Comparison of ENCODE assay signal across 30 cellular contexts in genomic region chrX:43718956-43719355, GRCh38.
"Had no signal": no experiment of that assay in that cellular context is flagged by ENCODE, and none has a peak within 500 bp of the region (broad histone marks: within the 10 kb centered on the region; RNA-seq: fewer than 3 reads in every experiment).

No MANE protein-coding gene starts in this region.

- H3K27me3 Mint-ChIP-seq: activated CD4-positive, alpha-beta T cell treated with anti-CD3 and anti-CD28 coated beads, Interleukin-2, amount 10 ng/mL, durations not matched to agents 7 days and 5 days; activated CD8-positive, alpha-beta memory T cell treated with anti-CD3 and anti-CD28 coated beads, Interleukin-2, amount 10 ng/mL, durations not matched to agents 7 days and 5 days; activated CD8-positive, alpha-beta T cell treated with anti-CD3 and anti-CD28 coated beads for 36 hours; activated naive CD4-positive, alpha-beta T cell treated with anti-CD3 and anti-CD28 coated beads, Interleukin-2, amount 10 ng/mL, durations not matched to agents 7 days and 5 days; naive thymus-derived CD4-positive, alpha-beta T cell; stimulated activated naive B cell treated with anti-CD40 and anti-IgM and Interleukin-4, amounts not matched to agents 10 μg/mL and 1 μg/mL and 100 μg/mL, for 72 hours had no signal

- H3K27ac ChIP-seq: esophagus squamous epithelium, gastroesophageal sphincter, heart left ventricle, lower lobe of right lung, sigmoid colon, transverse colon, vagina, WERI-Rb-1 had no signal

- FAIRE-seq: endothelial cell of umbilical vein, kidney had no signal

- H3K36me3 Mint-ChIP-seq: activated CD8-positive, alpha-beta memory T cell treated with anti-CD3 and anti-CD28 coated beads, Interleukin-2, amount 10 ng/mL, durations not matched to agents 7 days and 5 days; activated naive CD4-positive, alpha-beta T cell treated with anti-CD3 and anti-CD28 coated beads, Interleukin-2, amount 10 ng/mL, durations not matched to agents 7 days and 5 days; brain; naive thymus-derived CD4-positive, alpha-beta T cell; stimulated activated naive B cell treated with anti-CD40 and anti-IgM and Interleukin-4, amounts not matched to agents 10 μg/mL and 1 μg/mL and 100 μg/mL, for 72 hours had no signal

- H3K36me3 ChIP-seq: lower lobe of right lung, transverse colon, WERI-Rb-1 had no signal

- H3K27ac Mint-ChIP-seq: activated CD4-positive, alpha-beta T cell treated with anti-CD3 and anti-CD28 coated beads, Interleukin-2, amount 10 ng/mL, durations not matched to agents 7 days and 5 days; activated CD8-positive, alpha-beta memory T cell treated with anti-CD3 and anti-CD28 coated beads, Interleukin-2, amount 10 ng/mL, durations not matched to agents 7 days and 5 days; activated CD8-positive, alpha-beta T cell treated with anti-CD3 and anti-CD28 coated beads for 36 hours; activated naive CD4-positive, alpha-beta T cell treated with anti-CD3 and anti-CD28 coated beads, Interleukin-2, amount 10 ng/mL, durations not matched to agents 7 days and 5 days; brain; naive thymus-derived CD4-positive, alpha-beta T cell; stimulated activated naive B cell treated with anti-CD40 and anti-IgM and Interleukin-4, amounts not matched to agents 10 μg/mL and 1 μg/mL and 100 μg/mL, for 72 hours had no signal

- H3K9me3 Mint-ChIP-seq: activated CD8-positive, alpha-beta T cell treated with anti-CD3 and anti-CD28 coated beads for 36 hours; activated naive CD4-positive, alpha-beta T cell treated with anti-CD3 and anti-CD28 coated beads, Interleukin-2, amount 10 ng/mL, durations not matched to agents 7 days and 5 days; neural crest cell; stimulated activated naive B cell treated with anti-CD40 and anti-IgM and Interleukin-4, amounts not matched to agents 10 μg/mL and 1 μg/mL and 100 μg/mL, for 72 hours had no signal

- H3K4me2 ChIP-seq: smooth muscle cell had no signal

- ATAC-seq: activated CD8-positive, alpha-beta memory T cell treated with anti-CD3 and anti-CD28 coated beads, Interleukin-2, amount 10 ng/mL, durations not matched to agents 7 days and 5 days; activated CD8-positive, alpha-beta T cell treated with anti-CD3 and anti-CD28 coated beads for 36 hours; gastroesophageal sphincter; heart left ventricle; left lobe of liver; naive thymus-derived CD4-positive, alpha-beta T cell; stimulated activated naive B cell treated with anti-CD40 and anti-IgM and Interleukin-4, amounts not matched to agents 10 μg/mL and 1 μg/mL and 100 μg/mL, for 72 hours had no signal

- H3K27me3 ChIP-seq: esophagus squamous epithelium, gastroesophageal sphincter, sigmoid colon, transverse colon, vagina had no signal

- H3K4me3 Mint-ChIP-seq: activated CD4-positive, alpha-beta T cell treated with anti-CD3 and anti-CD28 coated beads, Interleukin-2, amount 10 ng/mL, durations not matched to agents 7 days and 5 days; activated CD8-positive, alpha-beta memory T cell treated with anti-CD3 and anti-CD28 coated beads, Interleukin-2, amount 10 ng/mL, durations not matched to agents 7 days and 5 days; activated CD8-positive, alpha-beta T cell treated with anti-CD3 and anti-CD28 coated beads for 36 hours; activated naive CD4-positive, alpha-beta T cell treated with anti-CD3 and anti-CD28 coated beads, Interleukin-2, amount 10 ng/mL, durations not matched to agents 7 days and 5 days; brain; naive thymus-derived CD4-positive, alpha-beta T cell; neural crest cell; stimulated activated naive B cell treated with anti-CD40 and anti-IgM and Interleukin-4, amounts not matched to agents 10 μg/mL and 1 μg/mL and 100 μg/mL, for 72 hours had no signal

- H3K4me3 ChIP-seq: esophagus squamous epithelium, gastroesophageal sphincter, heart left ventricle, lower lobe of right lung, sigmoid colon, smooth muscle cell, transverse colon, vagina had no signal

- DNase-seq: activated CD4-positive, alpha-beta T cell treated with anti-CD3 and anti-CD28 coated beads, Interleukin-2, amount 10 ng/mL, durations not matched to agents 7 days and 5 days; activated CD4-positive, CD25-positive, alpha-beta regulatory T cell treated with anti-CD3 and anti-CD28 coated beads, Interleukin-2, amount 50 U/mL, for 72 hours; activated CD8-positive, alpha-beta memory T cell treated with anti-CD3 and anti-CD28 coated beads, Interleukin-2, amount 10 ng/mL, durations not matched to agents 7 days and 5 days; activated CD8-positive, alpha-beta T cell treated with anti-CD3 and anti-CD28 coated beads for 36 hours; activated effector memory CD4-positive, alpha-beta T cell treated with anti-CD3 and anti-CD28 coated beads, Interleukin-2, amount 50 U/mL, for 16 hours; activated naive CD4-positive, alpha-beta T cell treated with anti-CD3 and anti-CD28 coated beads, Interleukin-2, amount 10 ng/mL, durations not matched to agents 7 days and 5 days; activated T-cell treated with anti-CD3 and anti-CD28 coated beads for 4 hours; anterior cingulate cortex; caudate nucleus; effector memory CD4-positive, alpha-beta T cell; esophagus squamous epithelium; heart left ventricle; kidney; lower lobe of right lung; naive thymus-derived CD4-positive, alpha-beta T cell; retina; sigmoid colon; stimulated activated CD4-positive, alpha-beta T cell treated with anti-CD3 and anti-CD28 coated beads, Interleukin-15, amount 100 ng/mL, for 24 hours; stimulated activated CD8-positive, alpha-beta memory T cell treated with anti-CD3 and anti-CD28 coated beads, Interleukin-4, amount 100 ng/mL, for 48 hours; stimulated activated naive B cell treated with anti-CD40 and anti-IgM and Interleukin-4, amounts not matched to agents 10 μg/mL and 1 μg/mL and 100 μg/mL, for 72 hours; T-helper 2 cell; transverse colon; WERI-Rb-1 had no signal

- H3K4me1 ChIP-seq: esophagus squamous epithelium, gastroesophageal sphincter, heart left ventricle, lower lobe of right lung, sigmoid colon, transverse colon, vagina had no signal

- H3K4me1 Mint-ChIP-seq: activated CD4-positive, alpha-beta T cell treated with anti-CD3 and anti-CD28 coated beads, Interleukin-2, amount 10 ng/mL, durations not matched to agents 7 days and 5 days; activated CD8-positive, alpha-beta memory T cell treated with anti-CD3 and anti-CD28 coated beads, Interleukin-2, amount 10 ng/mL, durations not matched to agents 7 days and 5 days; activated naive CD4-positive, alpha-beta T cell treated with anti-CD3 and anti-CD28 coated beads, Interleukin-2, amount 10 ng/mL, durations not matched to agents 7 days and 5 days; brain; naive thymus-derived CD4-positive, alpha-beta T cell; neural crest cell; stimulated activated naive B cell treated with anti-CD40 and anti-IgM and Interleukin-4, amounts not matched to agents 10 μg/mL and 1 μg/mL and 100 μg/mL, for 72 hours had no signal

- H3K9me3 ChIP-seq: esophagus squamous epithelium, gastroesophageal sphincter, lower lobe of right lung, sigmoid colon, transverse colon, vagina had no signal
